In the genomic region with DNA sequence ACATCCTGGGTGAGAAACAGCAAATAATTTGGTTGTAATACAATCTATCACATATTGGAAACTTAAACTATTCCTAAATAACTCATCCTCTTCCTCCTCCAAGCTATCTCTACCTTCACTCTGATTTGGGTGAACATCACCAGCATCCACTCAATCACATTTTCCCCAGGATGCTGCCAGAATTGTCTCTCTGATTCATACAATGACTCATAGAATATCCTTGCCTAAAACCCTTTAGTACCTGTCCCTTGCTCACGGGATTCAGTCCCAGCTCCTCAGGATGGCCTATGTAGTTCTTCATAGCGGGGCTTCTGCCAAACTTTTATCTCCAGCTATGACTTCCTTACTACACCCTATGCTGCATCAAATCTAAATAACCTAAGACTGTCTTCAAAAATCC, we compare ENCODE assay signal across 25 cellular contexts.
DNase-seq lines count a peak whose midpoint lies in the region; ATAC-seq and TF ChIP-seq lines count a peak whose summit lies in the region.
"Had no signal": no experiment of that assay in that cellular context is flagged by ENCODE, and none has a peak within 500 bp of the region (broad histone marks: within the 10 kb centered on the region; RNA-seq: fewer than 3 reads in every experiment).

No MANE protein-coding gene starts in this region.

- no peaks in the 10 kb centered on the region for H4K20me1 ChIP-seq in mammary epithelial cell (ENCODE audit: insufficient read depth, low read length)

- H3K36me3 ChIP-seq in MG63 (no peaks in the 10 kb centered on the region), mammary epithelial cell (ENCODE audit: insufficient read depth, low read length) (no peaks in the 10 kb centered on the region)
- H3K36me3 ChIP-seq: heart left ventricle, sigmoid colon, thyroid gland had no signal

- POLR2A ChIA-PET in activated CD4-positive, alpha-beta T cell treated with anti-CD3 and anti-CD28 coated beads, Interleukin-2, amount 10 ng/mL, durations not matched to agents 7 days and 5 days (lab: Charles Lee), result no interaction called here

- H3K27me3 ChIP-seq in MG63 (no peaks in the 10 kb centered on the region), mammary epithelial cell (ENCODE audit: insufficient read depth, low read length) (no peaks in the 10 kb centered on the region)
- H3K27me3 ChIP-seq: sigmoid colon, thyroid gland had no signal

- no peak overlapping the region for H3K9ac ChIP-seq in mammary epithelial cell (ENCODE audit: insufficient read depth, low read length)

- 29% methylated on average over 2 of the region's 2 CpGs for WGBS in mammary epithelial cell (ENCODE audit: low coverage, missing lambda C conversion rate)

- peaks cover 8% of the 10 kb centered on the region for H3K4me1 Mint-ChIP-seq in activated naive CD4-positive, alpha-beta T cell treated with anti-CD3 and anti-CD28 coated beads, Interleukin-2, amount 50 U/mL, for 24 hours
- no peaks in the 10 kb centered on the region for H3K4me1 Mint-ChIP-seq in activated CD4-positive, alpha-beta T cell treated with anti-CD3 and anti-CD28 coated beads, Interleukin-2, amount 10 ng/mL, durations not matched to agents 7 days and 5 days
- H3K4me1 Mint-ChIP-seq: CD4-positive, alpha-beta memory T cell; IgD-negative memory B cell had no signal

- no peak overlapping the region for H3K4me3 Mint-ChIP-seq in activated naive CD4-positive, alpha-beta T cell treated with anti-CD3 and anti-CD28 coated beads, Interleukin-2, amount 50 U/mL, for 24 hours
- H3K4me3 Mint-ChIP-seq in activated CD4-positive, alpha-beta T cell treated with anti-CD3 and anti-CD28 coated beads, Interleukin-2, amount 10 ng/mL, durations not matched to agents 7 days and 5 days, result no peak overlapping the region
- H3K4me3 Mint-ChIP-seq: CD4-positive, alpha-beta memory T cell; IgD-negative memory B cell; stimulated activated naive B cell treated with anti-CD40 and anti-IgM and Interleukin-4, amounts not matched to agents 10 μg/mL and 1 μg/mL and 100 μg/mL, for 72 hours had no signal

- peaks cover 13% of the 10 kb centered on the region for H3K27me3 Mint-ChIP-seq in activated naive CD4-positive, alpha-beta T cell treated with anti-CD3 and anti-CD28 coated beads, Interleukin-2, amount 50 U/mL, for 24 hours
- peaks cover 11% of the 10 kb centered on the region for H3K27me3 Mint-ChIP-seq in activated CD4-positive, alpha-beta T cell treated with anti-CD3 and anti-CD28 coated beads, Interleukin-2, amount 10 ng/mL, durations not matched to agents 7 days and 5 days

- no peak for TF ChIP-seq CTCF in mammary epithelial cell (conservative IDR thresholded peaks at IDR 0.05 in 1 of 2, IDR thresholded peaks at IDR 0.05 in 1 of 2; ENCODE audit: extremely low read depth in 1 of 2, insufficient read depth in 1 of 2, low read depth in 1 of 2, low read length in 2 of 2)

- H3K4me3 ChIP-seq in MG63 (no peak overlapping the region), mammary epithelial cell (replicated peaks in 1 of 3; ENCODE audit: insufficient read depth in 1 of 3, low read depth in 2 of 3, low read length in 3 of 3) (no peak overlapping the region)
- H3K4me3 ChIP-seq: heart left ventricle, sigmoid colon, thyroid gland had no signal

- H3K4me2 ChIP-seq in mammary epithelial cell (ENCODE audit: insufficient read depth, low read depth, low read length), result no peak overlapping the region

- no peak for DNase-seq in activated naive CD4-positive, alpha-beta T cell treated with anti-CD3 and anti-CD28 coated beads, Interleukin-2, amount 50 U/mL, for 16 hours
- DNase-seq in MG63 (peak; percentile 27), mammary epithelial cell (peak; percentile 78), renal cortical epithelial cell (ENCODE audit: low read depth) (peak; percentile 40), mucosa of gallbladder (ENCODE audit: low spot score) (no peak)
- no peak for DNase-seq in activated CD4-positive, alpha-beta T cell treated with anti-CD3 and anti-CD28 coated beads, Interleukin-2, amount 10 ng/mL, durations not matched to agents 7 days and 5 days
- DNase-seq: 8988T; activated CD4-positive, alpha-beta T cell treated with anti-CD3 and anti-CD28 coated beads for 4 hours; activated CD8-positive, alpha-beta memory T cell treated with anti-CD3 and anti-CD28 coated beads for 24 hours; activated gamma-delta T cell treated with Interleukin-2 at 50 U/mL for 16 hours; amniotic stem cell; CD4-positive, alpha-beta memory T cell; DMS 273 treated with DMSO at 0.1 percent for 48 hours; heart left ventricle; left cardiac atrium; NCI-H1417 treated with DMSO at 0.1 percent for 48 hours; NCI-H2081 treated with DMSO at 0.1 percent for 48 hours; NCI-H446; NCI-H82; sigmoid colon; stimulated activated naive B cell treated with anti-CD40 and anti-IgM and Interleukin-4, amounts not matched to agents 10 μg/mL and 1 μg/mL and 100 μg/mL, for 72 hours; thyroid gland had no signal

- peaks cover 44% of the 10 kb centered on the region for H3K4me1 ChIP-seq in mammary epithelial cell (ENCODE audit: insufficient read depth, low read length)
- H3K4me1 ChIP-seq: heart left ventricle, sigmoid colon had no signal

- no peaks in the 10 kb centered on the region for H3K36me3 Mint-ChIP-seq in activated naive CD4-positive, alpha-beta T cell treated with anti-CD3 and anti-CD28 coated beads, Interleukin-2, amount 50 U/mL, for 24 hours
- no peaks in the 10 kb centered on the region for H3K36me3 Mint-ChIP-seq in activated CD4-positive, alpha-beta T cell treated with anti-CD3 and anti-CD28 coated beads, Interleukin-2, amount 10 ng/mL, durations not matched to agents 7 days and 5 days (ENCODE audit: low read depth)
- H3K36me3 Mint-ChIP-seq: CD4-positive, alpha-beta memory T cell; stimulated activated naive B cell treated with anti-CD40 and anti-IgM and Interleukin-4, amounts not matched to agents 10 μg/mL and 1 μg/mL and 100 μg/mL, for 72 hours had no signal

- peak overlapping the region; percentile 14 for H3K27ac ChIP-seq in mammary epithelial cell (ENCODE audit: insufficient read depth, low read depth, low read length)
- H3K27ac ChIP-seq: heart left ventricle, sigmoid colon, thyroid gland had no signal

- no peak for ATAC-seq in HG03460 (IDR thresholded peaks at IDR 0.05; ENCODE audit: unreplicated experiment)
- ATAC-seq: heart left ventricle; left cardiac atrium; stimulated activated naive B cell treated with anti-CD40 and anti-IgM and Interleukin-4, amounts not matched to agents 10 μg/mL and 1 μg/mL and 100 μg/mL, for 72 hours had no signal

- no peaks in the 10 kb centered on the region for H3K79me2 ChIP-seq in mammary epithelial cell (ENCODE audit: insufficient read depth, low read length)

- H2AFZ ChIP-seq in mammary epithelial cell (ENCODE audit: low read depth, low read length), result no peak overlapping the region

- intact Hi-C loops in mammary epithelial cell (cut with micrococcal nuclease), result no loop called here

- CTCF ChIA-PET in mammary epithelial cell (lab: Charles Lee; ENCODE audit: low non-redundant PET), result interaction anchor here (0.5 kb wide), 1 partner anchor 319 kb away, joined by 4 read pairs; no protein-coding TSS in a partner anchor
- CTCF ChIA-PET in activated CD4-positive, alpha-beta T cell treated with anti-CD3 and anti-CD28 coated beads, Interleukin-2, amount 10 ng/mL, durations not matched to agents 7 days and 5 days (lab: Charles Lee), result no interaction called here

- no TSS peak for BruUV-seq in mammary epithelial cell (replicated peaks; lab: Mats Ljungman, UMichigan)

- H3K9me3 Mint-ChIP-seq in activated naive CD4-positive, alpha-beta T cell treated with anti-CD3 and anti-CD28 coated beads, Interleukin-2, amount 50 U/mL, for 24 hours, result no peaks in the 10 kb centered on the region
- H3K9me3 Mint-ChIP-seq in activated CD4-positive, alpha-beta T cell treated with anti-CD3 and anti-CD28 coated beads, Interleukin-2, amount 10 ng/mL, durations not matched to agents 7 days and 5 days, result no peaks in the 10 kb centered on the region

- in situ Hi-C loops in mammary epithelial cell (cut with MboI; ENCODE audit: low sequenced_read_pairs in 2 of 2), result no loop called here

- dilution Hi-C loops in mammary epithelial cell (cut with HindIII; ENCODE audit: low sequenced_read_pairs), result no loop called here

- H3K9me3 ChIP-seq in MG63 (no peaks in the 10 kb centered on the region), mammary epithelial cell (replicated peaks; ENCODE audit: insufficient read depth, low read length) (no peaks in the 10 kb centered on the region)
- H3K9me3 ChIP-seq: heart left ventricle, thyroid gland had no signal

- peak overlapping the region; percentile 20 for H3K27ac Mint-ChIP-seq in activated naive CD4-positive, alpha-beta T cell treated with anti-CD3 and anti-CD28 coated beads, Interleukin-2, amount 50 U/mL, for 24 hours
- H3K27ac Mint-ChIP-seq in activated CD4-positive, alpha-beta T cell treated with anti-CD3 and anti-CD28 coated beads, Interleukin-2, amount 10 ng/mL, durations not matched to agents 7 days and 5 days, result no peak overlapping the region
- H3K27ac Mint-ChIP-seq: IgD-negative memory B cell; stimulated activated naive B cell treated with anti-CD40 and anti-IgM and Interleukin-4, amounts not matched to agents 10 μg/mL and 1 μg/mL and 100 μg/mL, for 72 hours had no signal

Comparison
In these comparisons a context has a peak if more than half of its experiments do, and no peak if none do; other contexts are left out.
1. DNase-seq: peak in MG63 (single experiment), mammary epithelial cell (single experiment) and renal cortical epithelial cell (single experiment); none in activated naive CD4-positive, alpha-beta T cell treated with anti-CD3 and anti-CD28 coated beads, Interleukin-2, amount 50 U/mL, for 16 hours (single experiment), mucosa of gallbladder (single experiment) and activated CD4-positive, alpha-beta T cell treated with anti-CD3 and anti-CD28 coated beads, Interleukin-2, amount 10 ng/mL, durations not matched to agents 7 days and 5 days (single experiment).